23 cellular contexts compared by ENCODE assay signal in genomic region chr3:49298511-49298910, GRCh38.
"Had no signal": no experiment of that assay in that cellular context is flagged by ENCODE, and none has a peak within 500 bp of the region (broad histone marks: within the 10 kb centered on the region; RNA-seq: fewer than 3 reads in every experiment).

No MANE protein-coding gene starts in this region.

- ATAC-seq: esophagus mucosa; gastrocnemius medialis; left ventricle myocardium superior; natural killer cell treated with Interleukin-12 subunit alpha and Interleukin-12 subunit beta and Interleukin-15 and Interleukin-18, amount 100 ng/mL, for 72 hours; T-helper 17 cell; upper lobe of right lung had no signal

- DNase-seq: activated CD4-positive, alpha-beta memory T cell treated with anti-CD3 and anti-CD28 coated beads for 36 hours; activated CD4-positive, alpha-beta T cell treated with anti-CD3 and anti-CD28 coated beads for 48 hours; activated CD4-positive, CD25-positive, alpha-beta regulatory T cell; activated gamma-delta T cell; adrenal gland; brain microvascular endothelial cell; caudate nucleus; dermis blood vessel endothelial cell; effector CD8-positive, alpha-beta T cell; gastrocnemius medialis; hippocampal formation; kidney glomerular epithelial cell; left ventricle myocardium superior; mammary epithelial cell; spleen; stimulated activated CD4-positive, alpha-beta T cell treated with anti-CD3 and anti-CD28 coated beads, Interleukin-4, amount 100 ng/mL, for 24 hours; T-helper 17 cell; thyroid gland; upper lobe of right lung had no signal

- H3K4me3 ChIP-seq: adrenal gland, ascending aorta, gastrocnemius medialis, prostate gland, spleen, thyroid gland, upper lobe of right lung had no signal

- H3K9me3 ChIP-seq: adrenal gland, ascending aorta, gastrocnemius medialis, prostate gland, spleen, thyroid gland, upper lobe of right lung had no signal

- H3K27me3 ChIP-seq: adrenal gland, ascending aorta, brain microvascular endothelial cell, gastrocnemius medialis, spleen, thyroid gland, upper lobe of right lung had no signal

- H3K4me1 ChIP-seq: prostate gland had no signal

- H3K27ac ChIP-seq: adrenal gland, brain microvascular endothelial cell, prostate gland, thyroid gland had no signal
